Comparison of ENCODE assay signal across 1 cellular context in genomic region chr1:95041491-95042165, GRCh38.
TF ChIP-seq lines count a peak whose summit lies in the region.

No MANE protein-coding gene starts in this region.

TF ChIP-seq in K562, 482 proteins besides CTCF, POLR2A, EP300 and RAD21 (continued from another document):
- TF ChIP-seq CTCFL (IDR thresholded peaks at IDR 0.05; ENCODE audit: borderline replicate concordance, insufficient read depth, low read depth, low read length, poor library complexity, severe bottlenecking) = peak; percentile 14
